ENCODE assay signal across 17 cellular contexts in the genomic region with DNA sequence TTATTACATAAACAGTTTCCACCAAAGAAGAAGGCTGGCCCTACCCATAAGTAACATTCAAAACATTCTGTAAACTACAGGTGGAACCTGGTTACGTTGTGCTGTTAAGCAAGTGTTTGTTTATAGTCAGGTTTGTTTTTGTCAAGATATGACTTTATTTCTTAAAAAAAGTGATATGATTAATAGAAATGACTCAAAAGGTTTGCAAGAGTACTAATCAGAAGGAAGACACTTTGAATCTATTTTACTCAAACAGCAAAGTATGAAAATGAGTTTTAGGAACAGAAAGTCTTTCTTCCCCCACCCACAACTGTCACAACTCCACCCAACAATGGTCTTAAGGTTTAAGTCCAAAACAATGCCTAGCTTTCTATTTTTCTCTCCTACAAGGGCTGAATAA.
DNase-seq lines count a peak whose midpoint lies in the region; ATAC-seq and FAIRE-seq lines count a peak whose summit lies in the region.
"Had no signal": no experiment of that assay in that cellular context is flagged by ENCODE, and none has a peak within 500 bp of the region (broad histone marks: within the 10 kb centered on the region; RNA-seq: fewer than 3 reads in every experiment).

No MANE protein-coding gene starts in this region.

- DNase-seq in DMS153 (lab: John Stamatoyannopoulos, UW): no peak
- no peak for DNase-seq in activated effector memory CD4-positive, alpha-beta T cell treated with anti-CD3 and anti-CD28 coated beads, Interleukin-2, amount 50 U/mL, for 16 hours
- DNase-seq: activated CD4-positive, alpha-beta T cell treated with anti-CD3 and anti-CD28 coated beads, Interleukin-2, amount 10 ng/mL, durations not matched to agents 24 days and 14 days; activated naive CD4-positive, alpha-beta T cell treated with anti-CD3 and anti-CD28 coated beads, Interleukin-2, amount 50 U/mL, for 16 hours; AML-193; endodermal cell; mesenchymal stem cell; NCI-H1105 treated with DMSO at 0.1 percent for 48 hours; posterior cingulate gyrus had no signal

- peak; percentile 45 for FAIRE-seq in islet of Langerhans (lab: Jason Lieb, UNC)
- FAIRE-seq: G401.6, H1 had no signal

- ATAC-seq in GM18868 (IDR thresholded peaks at IDR 0.05; ENCODE audit: unreplicated experiment) (peak; percentile 77), HG02610 (IDR thresholded peaks at IDR 0.05; ENCODE audit: unreplicated experiment) (peak; percentile 69), HG03439 (IDR thresholded peaks at IDR 0.05; ENCODE audit: unreplicated experiment) (peak; percentile 66), HG03135 (IDR thresholded peaks at IDR 0.05; ENCODE audit: unreplicated experiment) (no peak)
- ATAC-seq: natural killer cell treated with Interleukin-12 subunit alpha and Interleukin-12 subunit beta and Interleukin-15 and Interleukin-18, amount 100 ng/mL, for 72 hours had no signal
